8 cellular contexts compared by ENCODE assay signal in the genomic region with DNA sequence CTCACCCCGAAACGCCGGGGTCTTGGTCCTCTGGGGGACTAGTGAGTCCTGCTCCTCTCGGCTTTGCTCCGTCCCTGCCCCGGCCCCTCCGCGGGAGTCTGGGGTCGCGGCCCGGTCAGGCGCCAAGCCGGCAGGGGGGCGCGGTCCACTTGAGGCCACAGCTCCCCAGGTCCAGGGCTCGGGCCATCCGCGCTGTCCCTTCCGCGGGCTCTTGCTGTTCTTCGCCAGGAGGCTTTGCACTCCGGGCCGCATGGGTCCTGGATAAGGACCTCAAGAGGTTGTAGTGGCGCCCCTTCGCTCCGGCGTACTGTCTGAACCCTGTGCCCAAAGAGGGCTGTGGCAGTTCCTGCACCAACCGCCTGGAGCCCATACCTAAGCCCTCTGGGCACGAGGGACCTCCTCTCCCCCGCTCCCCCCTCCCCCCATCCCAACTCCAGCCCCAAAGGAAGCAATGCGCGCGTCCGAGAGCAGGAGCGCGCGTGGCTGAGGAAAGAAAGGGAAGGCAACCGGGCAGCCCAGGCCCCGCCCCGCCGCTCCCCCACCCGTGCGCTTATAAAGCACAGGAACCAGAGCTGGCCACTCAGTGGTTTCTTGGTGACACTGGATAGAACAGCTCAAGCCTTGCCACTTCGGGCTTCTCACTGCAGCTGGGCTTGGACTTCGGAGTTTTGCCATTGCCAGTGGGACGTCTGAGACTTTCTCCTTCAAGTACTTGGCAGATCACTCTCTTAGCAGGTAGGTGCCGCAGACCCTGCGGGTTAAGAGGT. TPM values are rescaled to one million over a fixed set of nuclear protein-coding genes. Genes with fewer than 3 reads are reported as not detected.
DNase-seq lines count a peak whose midpoint lies in the region; ATAC-seq, FAIRE-seq and TF ChIP-seq lines count a peak whose summit lies in the region.

A gene with protein sequence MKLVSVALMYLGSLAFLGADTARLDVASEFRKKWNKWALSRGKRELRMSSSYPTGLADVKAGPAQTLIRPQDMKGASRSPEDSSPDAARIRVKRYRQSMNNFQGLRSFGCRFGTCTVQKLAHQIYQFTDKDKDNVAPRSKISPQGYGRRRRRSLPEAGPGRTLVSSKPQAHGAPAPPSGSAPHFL (plus strand): TSS at position 579 of the 767 bp plus-strand sequence. CDS start 628 bp downstream, outside the sequence.

- no TSS peak for BruUV-seq in GM12878 (replicated peaks; lab: Mats Ljungman, UMichigan)

- peak within 1 kb of the TSS; percentile 88 for H3K4me2 ChIP-seq in GM12878 (ENCODE audit: control insufficient read depth, insufficient read depth)

- DNase-seq in D721Med (ENCODE audit: insufficient read length, low spot score) (no peak), HFFc6 (peak; percentile 97), Peyer's patch (peak; percentile 69 to 93 (median 89)), GM12878 (ENCODE audit: low read depth, low spot score) (no peak), hepatic stellate cell (ENCODE audit: low spot score) (peak; percentile 91), progenitor cell of endocrine pancreas (ENCODE audit: low spot score, unreplicated experiment) (peak; percentile 69)

- peaks cover 51% of the 10 kb centered on the region for H3K36me3 Mint-ChIP-seq in HFFc6 (ENCODE audit: low read depth)
- no peaks in the 10 kb centered on the region for H3K36me3 Mint-ChIP-seq in progenitor cell of endocrine pancreas (ENCODE audit: insufficient read depth)

- H3K4me3 Mint-ChIP-seq in HFFc6 (peak within 1 kb of the TSS; percentile 98), progenitor cell of endocrine pancreas (ENCODE audit: low read depth) (peak within 1 kb of the TSS; percentile 93)

- FAIRE-seq in D721Med (lab: Jason Lieb, UNC) (no peak), GM12878 (lab: Jason Lieb, UNC) (no peak)

- no peak within 1 kb of the TSS; the same call in 1 of the 2 replicates for H2AFZ ChIP-seq in GM12878 (ENCODE audit: control insufficient read depth, low read depth, low read length)

- POLR2A ChIA-PET in GM12878 (lab: Charles Lee) = interaction anchor here (0.6 to 1.4 kb wide), 4 partner anchors 10 to 142 kb away, joined by 3 to 6 read pairs (median 4); no protein-coding TSS in a partner anchor

- TF ChIP-seq POLR2A in Peyer's patch (IDR thresholded peaks at IDR 0.05) = peak; percentile 97
- TF ChIP-seq POLR2A in GM12878 (IDR thresholded peaks at IDR 0.05; ENCODE audit: low read depth, low read length) = peak; percentile 70

- no peak for TF ChIP-seq RAD21 in GM12878 (IDR thresholded peaks at IDR 0.05; ENCODE audit: insufficient read depth, low read depth, low read length)

- H3K27me3 ChIP-seq in Peyer's patch (no peaks in the 10 kb centered on the region), GM12878 (replicated peaks in 1 of 2; ENCODE audit: control insufficient read depth in 2 of 2, insufficient read depth in 2 of 2, low read length in 1 of 2) (peaks cover 35 to 47% of the 10 kb centered on the region in 2 experiments)

- CTCF ChIA-PET in GM12878 (lab: Yijun Ruan, JAX) = interaction anchor here (0.8 to 4.5 kb wide), 13 partner anchors 9 to 546 kb away, joined by 3 to 48 read pairs (median 4); no protein-coding TSS in a partner anchor

- ATAC-seq in GM12878 (peak; percentile 30), HG02885 (IDR thresholded peaks at IDR 0.05; ENCODE audit: poor library complexity, unreplicated experiment) (no peak), GM18873 (IDR thresholded peaks at IDR 0.05; ENCODE audit: low FRiP score, unreplicated experiment) (no peak)

- peaks cover 42% of the 10 kb centered on the region for H3K4me1 Mint-ChIP-seq in HFFc6 (ENCODE audit: low read depth)
- peaks cover 25% of the 10 kb centered on the region for H3K4me1 Mint-ChIP-seq in progenitor cell of endocrine pancreas (ENCODE audit: low read depth)

- H3K27ac Mint-ChIP-seq in HFFc6 = peak within 1 kb of the TSS; percentile 99
- peak within 1 kb of the TSS; percentile 95 for H3K27ac Mint-ChIP-seq in progenitor cell of endocrine pancreas

- peaks cover 19% of the 10 kb centered on the region for H3K9me3 Mint-ChIP-seq in HFFc6
- no peaks in the 10 kb centered on the region for H3K9me3 Mint-ChIP-seq in progenitor cell of endocrine pancreas (ENCODE audit: low read depth)

- in situ Hi-C loops in GM12878 (cut with MboI) = loop anchor here (10.0 kb wide), 1 partner anchor 690 kb away; no protein-coding TSS in a partner anchor

- no peaks in the 10 kb centered on the region for H3K79me2 ChIP-seq in GM12878 (ENCODE audit: control insufficient read depth, insufficient read depth, low read length)

- WGBS in GM12878 (ENCODE audit: insufficient coverage, insufficient replicate concordance, low lambda C conversion rate, missing lambda C conversion rate) = 7% methylated on average over 40 of the region's 48 CpGs

- peak; percentile 7 for TF ChIP-seq CTCF in D721Med (IDR thresholded peaks at IDR 0.05; ENCODE audit: insufficient read depth, missing control alignments)
- peak; percentile 92 for TF ChIP-seq CTCF in HFFc6 (IDR thresholded peaks at IDR 0.05)
- peak; percentile 7 to 59 (median 48) for TF ChIP-seq CTCF in Peyer's patch (IDR thresholded peaks at IDR 0.05)
- peak; percentile 18 to 37 (median 27); a peak in 3 of 6 replicates for TF ChIP-seq CTCF in GM12878 (IDR thresholded peaks at IDR 0.05 in 2 of 3, conservative IDR thresholded peaks at IDR 0.05 in 1 of 3; ENCODE audit: control insufficient read depth in 2 of 3, extremely low read depth in 1 of 3, insufficient read depth in 1 of 3, low read depth in 3 of 3, low read length in 3 of 3)
- peak; percentile 75 for TF ChIP-seq CTCF in progenitor cell of endocrine pancreas (IDR thresholded peaks at IDR 0.05; ENCODE audit: unreplicated experiment)

- RAD21 ChIA-PET in GM12878 (lab: Charles Lee; ENCODE audit: unreplicated experiment) = interaction anchor here (0.6 to 2.7 kb wide), 7 partner anchors 9 to 383 kb away, joined by 3 to 10 read pairs (median 4); no protein-coding TSS in a partner anchor

- H3K36me3 ChIP-seq in Peyer's patch (no peaks in the 10 kb centered on the region), GM12878 (ENCODE audit: control insufficient read depth in 2 of 2, insufficient read depth in 2 of 2, low read length in 1 of 2) (no peaks in the 10 kb centered on the region)

- intact Hi-C loops in GM12878 (cut with micrococcal nuclease; ENCODE audit: unreplicated experiment) = loop anchor here (10.0 kb wide), 1 partner anchor 690 kb away; no protein-coding TSS in a partner anchor

- H3K9me3 ChIP-seq in Peyer's patch = no peaks in the 10 kb centered on the region
- H3K9me3 ChIP-seq in GM12878 (replicated peaks; ENCODE audit: control insufficient read depth, insufficient read depth, low read length) = no peaks in the 10 kb centered on the region; the same call in 2 of the 3 replicates

- SMC1A ChIA-PET in GM12878 (lab: Charles Lee; ENCODE audit: uncharacterized antibody, unreplicated experiment) = interaction anchor here (0.6 to 3.3 kb wide), 15 partner anchors 9 to 727 kb away, joined by 3 to 13 read pairs (median 4); no protein-coding TSS in a partner anchor

- H3K27me3 Mint-ChIP-seq in HFFc6 (ENCODE audit: insufficient read depth) (peaks cover 46% of the 10 kb centered on the region), progenitor cell of endocrine pancreas (peaks cover 75% of the 10 kb centered on the region)

- H3K4me3 ChIP-seq in Peyer's patch (peak within 1 kb of the TSS; percentile 61 to 69 (median 66)), GM12878 (peak within 1 kb of the TSS; percentile 47)

- H3K9ac ChIP-seq in GM12878 (ENCODE audit: control insufficient read depth, insufficient read depth, low read length) = no peak within 1 kb of the TSS

- H3K4me1 ChIP-seq in Peyer's patch = peaks cover 0 to 48% (median 30%) of the 10 kb centered on the region in 4 donors
- H3K4me1 ChIP-seq in GM12878 (ENCODE audit: control insufficient read depth, insufficient read depth, low read length) = peaks cover 41% of the 10 kb centered on the region

- no peak for TF ChIP-seq EP300 in GM12878 (IDR thresholded peaks at IDR 0.05; ENCODE audit: borderline replicate concordance in 1 of 2, control insufficient read depth in 1 of 2, low read depth in 2 of 2, low read length in 2 of 2)

- no peaks in the 10 kb centered on the region for H4K20me1 ChIP-seq in GM12878 (ENCODE audit: control insufficient read depth, insufficient read depth)

- H3K27ac ChIP-seq in Peyer's patch (peak within 1 kb of the TSS; percentile 75 to 94 (median 85)), GM12878 (ENCODE audit: control insufficient read depth, insufficient read depth) (no peak within 1 kb of the TSS)

TF ChIP-seq in GM12878, 131 proteins besides CTCF, POLR2A, EP300 and RAD21 (continues in another document):
- TF ChIP-seq RUNX3 (IDR thresholded peaks at IDR 0.05; ENCODE audit: low read length) = 0 out of 2 replicates have a peak, but pooled peaks have one; percentile 34
- TF ChIP-seq TCF12 (IDR thresholded peaks at IDR 0.05; ENCODE audit: low read depth, low read length) = peak; percentile 75; the same call in 1 of the 2 replicates
- TF ChIP-seq SMAD5 (IDR thresholded peaks at IDR 0.05; ENCODE audit: low read depth) = no peak
- no peak for TF ChIP-seq ASH2L (IDR thresholded peaks at IDR 0.05; ENCODE audit: borderline replicate concordance, low read depth)
- TF ChIP-seq GATAD2B (conservative IDR thresholded peaks at IDR 0.05; ENCODE audit: low read depth) = peak; percentile 31; the same call in 1 of the 2 replicates
- TF ChIP-seq JUNB (IDR thresholded peaks at IDR 0.05) = no peak
- no peak for TF ChIP-seq MTA3 (IDR thresholded peaks at IDR 0.05; ENCODE audit: borderline replicate concordance, low read length)

RNA-seq across cellular contexts. Expression of the gene that starts here (rescaled TPM):
- 100 to 1,000 TPM; 219 to 346 (median 321) TPM for total RNA-seq in HFFc6 (2021; fragmentation: NEBNext Ultra II Directional; extraction: Animal tissue kit (Norgen Biotek cat#: 25700))
- 100 to 1,000 TPM in 2 of 4 donors, 10 to 100 TPM in 2; 75.5 to 323 (median 106) TPM for total RNA-seq in Peyer's patch
- 9.9 and 12.6 TPM in 2 replicates for total RNA-seq in GM12878 (2013; cell fraction: nucleolus; rRNA removed)
- not detected in 2 replicates for total RNA-seq in GM12878 (2014; rRNA removed)
- not detected in 2 replicates for total RNA-seq in GM12878 (2014; rRNA removed; fragmentation: Illumina TruSeq; extraction: Trizol)
- 0.21 TPM in 1 of 2 replicates, not detected in the other for total RNA-seq in GM12878 (2021)
- 1.3 TPM for polyA plus RNA-seq in GM12878 (2011; ENCODE audit: low read depth)
- 2.7 and 4.2 TPM in 2 replicates for polyA plus RNA-seq in GM12878 (2011; rRNA removed)
- polyA plus RNA-seq in GM12878 (2011; cell fraction: cytosol; rRNA removed) = 5.5 and 8.1 TPM in 2 replicates
- polyA plus RNA-seq in GM12878 (2011; cell fraction: nucleus; rRNA removed) = 3.5 and 8.1 TPM in 2 replicates
- 1.3 and 3.2 TPM in 2 replicates for polyA plus RNA-seq in GM12878 (2012)
- polyA plus RNA-seq in GM12878 (2014; fragmentation: Illumina TruSeq; extraction: Trizol) = not detected in 2 replicates
- not detected for polyA plus RNA-seq in GM12878 (2014; fragmentation: Nextera tagmentation; extraction: Ambion mirVana)
- polyA plus RNA-seq in GM12878 (2014; rRNA removed) = not detected in 2 replicates
- under 1 TPM in 1 of 2 experiments, not detected in 1; 0.11 TPM for polyA plus RNA-seq in GM12878 (2016; fragmentation: Nextera tagmentation; extraction: Ambion mirVana)
- polyA minus RNA-seq in GM12878 (2011; rRNA and poly(A)+ RNA removed) = 1.3 and 11.4 TPM in 2 replicates
- 2.0 and 3.3 TPM in 2 replicates for polyA minus RNA-seq in GM12878 (2011; cell fraction: cytosol; rRNA and poly(A)+ RNA removed)
- polyA minus RNA-seq in GM12878 (2011; cell fraction: nucleus; rRNA and poly(A)+ RNA removed) = 3.3 and 5.6 TPM in 2 replicates
- total RNA-seq in progenitor cell of endocrine pancreas = 8.4 and 9.4 TPM in 2 replicates

Comparison
In these comparisons a context has a peak if more than half of its experiments do, and no peak if none do; other contexts are left out.
1. DNase-seq: peak in HFFc6 (single experiment), Peyer's patch (3 of 3), hepatic stellate cell (single experiment) and progenitor cell of endocrine pancreas (single experiment); none in D721Med (single experiment) and GM12878 (single experiment).
2. CTCF ChIP-seq: peak in every context shown above with its lines; median percentile 92 in HFFc6; 75 in progenitor cell of endocrine pancreas; 48 in Peyer's patch; 27 in GM12878; 7 in D721Med.